In the genomic region with DNA sequence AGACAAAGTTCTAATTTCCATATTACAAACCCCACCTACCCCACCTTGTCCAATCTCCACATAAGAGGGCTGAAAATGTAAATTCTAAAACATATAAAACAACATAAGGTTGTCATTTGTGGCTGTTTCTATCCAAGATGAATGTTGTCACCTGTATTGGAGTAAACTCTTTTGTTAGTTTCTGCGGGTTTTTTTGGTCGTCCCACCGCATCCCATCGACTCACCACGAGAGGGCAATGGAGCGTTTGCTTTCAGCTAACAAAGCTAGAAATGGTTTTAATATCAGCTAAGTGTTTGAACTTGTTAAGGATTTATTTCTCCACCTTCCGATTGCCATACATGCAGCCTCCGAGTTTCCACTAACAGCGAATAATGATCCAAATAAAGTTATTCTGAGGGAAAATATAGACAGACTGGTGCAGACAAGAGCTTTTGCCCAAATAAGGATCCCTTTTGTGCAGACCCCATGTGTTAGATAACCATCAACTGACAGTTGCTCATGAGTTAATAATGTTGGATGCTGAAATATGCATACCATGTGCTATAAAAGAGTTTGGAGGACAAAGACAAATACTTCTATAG, we compare ENCODE assay signal across 8 cellular contexts.
DNase-seq lines count a peak whose midpoint lies in the region; ATAC-seq and TF ChIP-seq lines count a peak whose summit lies in the region.

No MANE protein-coding gene starts in this region.

- no peaks in the 10 kb centered on the region for H3K9me3 ChIP-seq in left lung

- ATAC-seq in HG02884 (IDR thresholded peaks at IDR 0.05; ENCODE audit: unreplicated experiment) (peak; percentile 47), left lung (peak; percentile 84)
- peak; percentile 46 to 50 for ATAC-seq in activated CD4-positive, CD25-positive, alpha-beta regulatory T cell treated with anti-CD3 and anti-CD28 coated beads, Interleukin-2, amount 50 U/mL, for 24 hours

- intact Hi-C loops in left lung (cut with DNase I): no loop called here

- H3K27ac Mint-ChIP-seq in chondrocyte (ENCODE audit: unreplicated experiment): peak overlapping the region; percentile 90

- no peaks in the 10 kb centered on the region for H3K9me3 Mint-ChIP-seq in chondrocyte (ENCODE audit: low read depth)

- peaks cover 19 to 45% of the 10 kb centered on the region in 2 donors for H3K4me1 ChIP-seq in left lung

- peak overlapping the region; percentile 74 to 79 for H3K27ac ChIP-seq in left lung

- no peaks in the 10 kb centered on the region for H3K27me3 ChIP-seq in left lung

- peak overlapping the region; percentile 40 for H3K4me3 Mint-ChIP-seq in chondrocyte (ENCODE audit: unreplicated experiment)

- H3K4me3 ChIP-seq in GM12875 (ENCODE audit: low read depth, low read length) (no peak overlapping the region), left lung (no peak overlapping the region)

- TF ChIP-seq CTCF in GM12875 (IDR thresholded peaks at IDR 0.05; ENCODE audit: borderline replicate concordance, insufficient read depth, low read depth, low read length) (peak; percentile 73), chondrocyte (IDR thresholded peaks at IDR 0.05) (peak; percentile 96), left lung (IDR thresholded peaks at IDR 0.05) (peak; percentile 71 to 79)

- no peaks in the 10 kb centered on the region for H3K27me3 Mint-ChIP-seq in chondrocyte (ENCODE audit: low read depth)

- H3K4me1 Mint-ChIP-seq in chondrocyte (ENCODE audit: low read depth): peaks cover 90% of the 10 kb centered on the region

- H3K36me3 Mint-ChIP-seq in chondrocyte (ENCODE audit: low read depth): no peaks in the 10 kb centered on the region

- no peaks in the 10 kb centered on the region for H3K36me3 ChIP-seq in left lung

- DNase-seq in NCI-H2171 treated with DMSO at 0.1 percent for 48 hours (lab: John Stamatoyannopoulos, UW) (peak; percentile 79), chondrocyte (ENCODE audit: low spot score) (no peak), left lung (peak; percentile 73 to 76), NCI-H128 (lab: John Stamatoyannopoulos, UW; ENCODE audit: unreplicated experiment) (no peak)
- peak; percentile 68 for DNase-seq in stimulated activated CD4-positive, alpha-beta T cell treated with anti-CD3 and anti-CD28 coated beads, Interleukin-4, amount 100 ng/mL, for 1 hour

Comparison
In these comparisons a context has a peak if more than half of its experiments do, and no peak if none do; other contexts are left out.
1. DNase-seq: peak in NCI-H2171 treated with DMSO at 0.1 percent for 48 hours (single experiment), left lung (2 of 2) and stimulated activated CD4-positive, alpha-beta T cell treated with anti-CD3 and anti-CD28 coated beads, Interleukin-4, amount 100 ng/mL, for 1 hour (single experiment); none in chondrocyte (single experiment) and NCI-H128 (single experiment).
2. Peak in every context shown above with its lines, with median percentiles within 50 percentile points of each other: CTCF ChIP-seq and ATAC-seq.